In the genomic region with DNA sequence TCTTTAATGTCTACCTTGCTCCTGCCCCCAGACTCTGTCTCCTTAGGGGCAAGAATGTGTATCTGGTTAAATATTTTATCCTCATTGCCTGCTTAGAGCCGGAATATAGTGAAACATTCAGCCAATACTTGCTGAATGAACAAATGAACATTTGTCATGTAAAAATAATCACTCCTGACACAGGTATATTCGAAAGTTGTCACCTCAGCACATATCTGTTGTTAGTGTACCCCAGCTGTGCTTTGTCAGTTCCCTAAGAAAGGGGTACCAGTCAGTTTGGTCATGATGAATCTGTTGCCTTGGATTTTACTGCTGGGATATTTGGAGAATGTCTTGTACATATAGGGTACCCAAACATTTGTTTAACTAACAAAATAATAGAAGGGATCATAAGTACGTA, we compare ENCODE assay signal across 2 cellular contexts.
TF ChIP-seq lines count a peak whose summit lies in the region.

No MANE protein-coding gene starts in this region.

TF ChIP-seq in IMR-90, 13 proteins besides CTCF, POLR2A, EP300 and RAD21:
- TF ChIP-seq MAFK (IDR thresholded peaks at IDR 0.05; ENCODE audit: low read depth, low read length) (peak; percentile 56), BHLHE40 (IDR thresholded peaks at IDR 0.05; ENCODE audit: low read depth, low read length) (no peak)

TF ChIP-seq in K562, 482 proteins besides CTCF, POLR2A, EP300 and RAD21:
- TF ChIP-seq SUPT5H (IDR thresholded peaks at IDR 0.05) (no peak), ARID2 (IDR thresholded peaks at IDR 0.05) (no peak), PTBP1 (IDR thresholded peaks at IDR 0.05; ENCODE audit: low read depth, low read length) (no peak), MAFK (IDR thresholded peaks at IDR 0.05; ENCODE audit: low read length) (peak; percentile 58; the same call in 1 of the 2 replicates), ZNF316 (IDR thresholded peaks at IDR 0.05) (peak; percentile 91), KLF6 (CRISPR knock-in tag; IDR thresholded peaks at IDR 0.05; ENCODE audit: borderline replicate concordance) (no peak), ZNF41 (CRISPR knock-in tag; conservative IDR thresholded peaks at IDR 0.05) (no peak), C11orf30 (IDR thresholded peaks at IDR 0.05; ENCODE audit: low read depth) (peak; percentile 84), MAFG (tag; conservative IDR thresholded peaks at IDR 0.05) (peak; percentile 63; the same call in 1 of the 2 replicates), MAFF (IDR thresholded peaks at IDR 0.05; ENCODE audit: low read length) (peak; percentile 36; the same call in 1 of the 2 replicates)
